11 cellular contexts compared by ENCODE assay signal in the genomic region with DNA sequence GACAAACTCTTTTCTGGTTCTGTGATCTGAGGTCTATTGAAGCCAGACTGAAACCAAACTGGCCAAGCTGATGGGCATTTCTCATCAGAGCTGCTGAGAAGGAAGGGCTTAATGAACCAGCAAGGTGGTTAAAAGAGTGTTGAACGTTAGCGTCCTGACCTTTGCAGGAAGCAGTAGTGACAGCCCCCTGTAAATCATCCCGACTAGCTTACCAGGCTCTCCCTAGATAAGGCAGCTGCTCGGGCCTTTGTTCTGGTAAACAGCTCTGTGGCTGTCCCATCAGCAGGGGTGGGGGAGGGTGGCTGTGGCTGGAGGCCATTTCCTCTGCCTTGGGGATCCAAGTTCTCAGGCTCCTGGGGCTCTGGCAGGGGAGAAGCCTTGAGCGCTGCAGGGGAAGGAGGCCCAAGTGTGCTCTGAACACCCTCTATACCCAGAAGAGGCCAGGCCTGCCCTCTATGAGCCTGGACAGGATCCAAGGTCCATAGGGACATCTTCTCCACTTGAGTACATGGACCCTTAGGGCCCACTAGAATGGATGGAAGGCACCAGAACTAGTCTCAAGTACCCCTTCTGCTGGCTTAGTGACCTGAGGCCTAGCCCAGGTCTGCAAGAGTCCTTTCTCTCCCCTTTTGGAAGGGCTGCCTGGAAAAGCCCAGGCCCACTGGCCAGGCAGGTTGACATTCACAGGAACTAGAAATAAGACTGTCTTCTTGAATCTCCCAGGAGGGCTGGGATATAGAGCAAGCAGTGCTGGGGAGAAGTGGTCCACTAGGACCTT.
A peak's percentile ranks its signal among the peaks of the same experiment; 100 is the strongest.
DNase-seq lines count a peak whose midpoint lies in the region; ATAC-seq and TF ChIP-seq lines count a peak whose summit lies in the region.
"Had no signal": no experiment of that assay in that cellular context is flagged by ENCODE, and none has a peak within 500 bp of the region (broad histone marks: within the 10 kb centered on the region; RNA-seq: fewer than 3 reads in every experiment).

No MANE protein-coding gene starts in this region.

- DNase-seq in WTC11 (ENCODE audit: low spot score) (no peak), lung microvascular endothelial cell (ENCODE audit: low read depth in 2 of 2) (peak; percentile 84 to 92), midbrain (lab: John Stamatoyannopoulos, UW) (no peak), NCI-H510A treated with DMSO at 0.1 percent for 48 hours (lab: John Stamatoyannopoulos, UW) (no peak), HK-2 (ENCODE audit: unreplicated experiment) (no peak), EL (no peak)
- DNase-seq: stimulated activated CD4-positive, alpha-beta T cell treated with anti-CD3 and anti-CD28 coated beads, Interleukin-2, amount 100 ng/mL, for 48 hours had no signal

- H3K4me2 ChIP-seq in BLaER1: peak overlapping the region; percentile 70

- H3K36me3 ChIP-seq in BLaER1: no peaks in the 10 kb centered on the region
- no peaks in the 10 kb centered on the region for H3K36me3 ChIP-seq in HUES6 (ENCODE audit: control insufficient read depth, insufficient read depth, low read length)
- H3K36me3 ChIP-seq: tibial artery had no signal

- H3K4me3 Mint-ChIP-seq in WTC11: no peak overlapping the region

- POLR2A ChIA-PET in WTC11 (lab: Charles Lee): no interaction called here

- H3K27me3 ChIP-seq in BLaER1: no peaks in the 10 kb centered on the region
- peaks cover 17% of the 10 kb centered on the region for H3K27me3 ChIP-seq in HUES6 (ENCODE audit: control insufficient read depth, insufficient read depth, low read length)
- H3K27me3 ChIP-seq: body of pancreas had no signal

- peaks cover 10% of the 10 kb centered on the region for H3K9me3 Mint-ChIP-seq in WTC11

- CTCF ChIA-PET in WTC11 (lab: Charles Lee): interaction anchor here (1.2 to 3.6 kb wide), 7 partner anchors 11 to 188 kb away, joined by 3 to 24 read pairs (median 7); no protein-coding TSS in a partner anchor

- peaks cover 15% of the 10 kb centered on the region for H3K36me3 Mint-ChIP-seq in WTC11

- peak; percentile 69 for ATAC-seq in WTC11
- ATAC-seq: body of pancreas had no signal

- no peak for TF ChIP-seq CTCF in WTC11 (IDR thresholded peaks at IDR 0.05)

- H3K4me1 Mint-ChIP-seq in WTC11: peaks cover 40% of the 10 kb centered on the region

- peak overlapping the region; percentile 23; the same call in 1 of the 2 replicates for H3K27ac Mint-ChIP-seq in WTC11

- H4K20me1 ChIP-seq in BLaER1: no peaks in the 10 kb centered on the region

- H3K4me3 ChIP-seq in BLaER1 (no peak overlapping the region), HUES6 (ENCODE audit: low read depth, low read length) (no peak overlapping the region)
- H3K4me3 ChIP-seq: body of pancreas, tibial artery had no signal

- peaks cover 15% of the 10 kb centered on the region for H3K27me3 Mint-ChIP-seq in WTC11 (ENCODE audit: low read depth)

- H3K4me1 ChIP-seq in BLaER1 (peaks cover 39% of the 10 kb centered on the region), HUES6 (ENCODE audit: control insufficient read depth, insufficient read depth, low read length) (peaks cover 45% of the 10 kb centered on the region)
- H3K4me1 ChIP-seq: body of pancreas had no signal

- no peak overlapping the region for H3K9ac ChIP-seq in BLaER1
- peak overlapping the region; percentile 21 for H3K9ac ChIP-seq in HUES6 (ENCODE audit: low read length)

- peaks cover 7% of the 10 kb centered on the region; the same call in 1 of the 2 replicates for H3K9me3 ChIP-seq in BLaER1
- H3K9me3 ChIP-seq in HUES6 (ENCODE audit: control insufficient read depth, insufficient read depth, low read depth, low read length): no peaks in the 10 kb centered on the region
- H3K9me3 ChIP-seq: body of pancreas, tibial artery had no signal

- H3K27ac ChIP-seq in BLaER1 (peak overlapping the region; percentile 65), HUES6 (ENCODE audit: low read depth, low read length) (peak overlapping the region; percentile 59; the same call in 1 of the 2 replicates)
- H3K27ac ChIP-seq: body of pancreas, tibial artery had no signal

TF ChIP-seq in WTC11, 78 proteins besides CTCF, POLR2A, EP300 and RAD21 (continues in another document):
- TF ChIP-seq, protein P1, sequence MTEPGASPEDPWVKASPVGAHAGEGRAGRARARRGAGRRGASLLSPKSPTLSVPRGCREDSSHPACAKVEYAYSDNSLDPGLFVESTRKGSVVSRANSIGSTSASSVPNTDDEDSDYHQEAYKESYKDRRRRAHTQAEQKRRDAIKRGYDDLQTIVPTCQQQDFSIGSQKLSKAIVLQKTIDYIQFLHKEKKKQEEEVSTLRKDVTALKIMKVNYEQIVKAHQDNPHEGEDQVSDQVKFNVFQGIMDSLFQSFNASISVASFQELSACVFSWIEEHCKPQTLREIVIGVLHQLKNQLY (CRISPR knock-in tag; IDR thresholded peaks at IDR 0.05): no peak
- TF ChIP-seq CREB1 (CRISPR knock-in tag; IDR thresholded peaks at IDR 0.05): no peak
- no peak for TF ChIP-seq ZNF219 (CRISPR knock-in tag; IDR thresholded peaks at IDR 0.05; ENCODE audit: borderline replicate concordance)
- TF ChIP-seq TCF7 (CRISPR knock-in tag; IDR thresholded peaks at IDR 0.05; ENCODE audit: low read depth): no peak
- TF ChIP-seq SMAD3 (CRISPR knock-in tag; IDR thresholded peaks at IDR 0.05; ENCODE audit: borderline replicate concordance): no peak
- TF ChIP-seq, protein P2, sequence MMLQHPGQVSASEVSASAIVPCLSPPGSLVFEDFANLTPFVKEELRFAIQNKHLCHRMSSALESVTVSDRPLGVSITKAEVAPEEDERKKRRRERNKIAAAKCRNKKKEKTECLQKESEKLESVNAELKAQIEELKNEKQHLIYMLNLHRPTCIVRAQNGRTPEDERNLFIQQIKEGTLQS (CRISPR knock-in tag; conservative IDR thresholded peaks at IDR 0.05): no peak
- no peak for TF ChIP-seq RORB (CRISPR knock-in tag; IDR thresholded peaks at IDR 0.05)
- TF ChIP-seq, protein P3, sequence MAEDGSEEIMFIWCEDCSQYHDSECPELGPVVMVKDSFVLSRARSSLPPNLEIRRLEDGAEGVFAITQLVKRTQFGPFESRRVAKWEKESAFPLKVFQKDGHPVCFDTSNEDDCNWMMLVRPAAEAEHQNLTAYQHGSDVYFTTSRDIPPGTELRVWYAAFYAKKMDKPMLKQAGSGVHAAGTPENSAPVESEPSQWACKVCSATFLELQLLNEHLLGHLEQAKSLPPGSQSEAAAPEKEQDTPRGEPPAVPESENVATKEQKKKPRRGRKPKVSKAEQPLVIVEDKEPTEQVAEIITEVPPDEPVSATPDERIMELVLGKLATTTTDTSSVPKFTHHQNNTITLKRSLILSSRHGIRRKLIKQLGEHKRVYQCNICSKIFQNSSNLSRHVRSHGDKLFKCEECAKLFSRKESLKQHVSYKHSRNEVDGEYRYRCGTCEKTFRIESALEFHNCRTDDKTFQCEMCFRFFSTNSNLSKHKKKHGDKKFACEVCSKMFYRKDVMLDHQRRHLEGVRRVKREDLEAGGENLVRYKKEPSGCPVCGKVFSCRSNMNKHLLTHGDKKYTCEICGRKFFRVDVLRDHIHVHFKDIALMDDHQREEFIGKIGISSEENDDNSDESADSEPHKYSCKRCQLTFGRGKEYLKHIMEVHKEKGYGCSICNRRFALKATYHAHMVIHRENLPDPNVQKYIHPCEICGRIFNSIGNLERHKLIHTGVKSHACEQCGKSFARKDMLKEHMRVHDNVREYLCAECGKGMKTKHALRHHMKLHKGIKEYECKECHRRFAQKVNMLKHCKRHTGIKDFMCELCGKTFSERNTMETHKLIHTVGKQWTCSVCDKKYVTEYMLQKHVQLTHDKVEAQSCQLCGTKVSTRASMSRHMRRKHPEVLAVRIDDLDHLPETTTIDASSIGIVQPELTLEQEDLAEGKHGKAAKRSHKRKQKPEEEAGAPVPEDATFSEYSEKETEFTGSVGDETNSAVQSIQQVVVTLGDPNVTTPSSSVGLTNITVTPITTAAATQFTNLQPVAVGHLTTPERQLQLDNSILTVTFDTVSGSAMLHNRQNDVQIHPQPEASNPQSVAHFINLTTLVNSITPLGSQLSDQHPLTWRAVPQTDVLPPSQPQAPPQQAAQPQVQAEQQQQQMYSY (CRISPR knock-in tag; IDR thresholded peaks at IDR 0.05): no peak
- TF ChIP-seq ZNF416 (CRISPR knock-in tag; IDR thresholded peaks at IDR 0.05): no peak
- TF ChIP-seq, protein P4, sequence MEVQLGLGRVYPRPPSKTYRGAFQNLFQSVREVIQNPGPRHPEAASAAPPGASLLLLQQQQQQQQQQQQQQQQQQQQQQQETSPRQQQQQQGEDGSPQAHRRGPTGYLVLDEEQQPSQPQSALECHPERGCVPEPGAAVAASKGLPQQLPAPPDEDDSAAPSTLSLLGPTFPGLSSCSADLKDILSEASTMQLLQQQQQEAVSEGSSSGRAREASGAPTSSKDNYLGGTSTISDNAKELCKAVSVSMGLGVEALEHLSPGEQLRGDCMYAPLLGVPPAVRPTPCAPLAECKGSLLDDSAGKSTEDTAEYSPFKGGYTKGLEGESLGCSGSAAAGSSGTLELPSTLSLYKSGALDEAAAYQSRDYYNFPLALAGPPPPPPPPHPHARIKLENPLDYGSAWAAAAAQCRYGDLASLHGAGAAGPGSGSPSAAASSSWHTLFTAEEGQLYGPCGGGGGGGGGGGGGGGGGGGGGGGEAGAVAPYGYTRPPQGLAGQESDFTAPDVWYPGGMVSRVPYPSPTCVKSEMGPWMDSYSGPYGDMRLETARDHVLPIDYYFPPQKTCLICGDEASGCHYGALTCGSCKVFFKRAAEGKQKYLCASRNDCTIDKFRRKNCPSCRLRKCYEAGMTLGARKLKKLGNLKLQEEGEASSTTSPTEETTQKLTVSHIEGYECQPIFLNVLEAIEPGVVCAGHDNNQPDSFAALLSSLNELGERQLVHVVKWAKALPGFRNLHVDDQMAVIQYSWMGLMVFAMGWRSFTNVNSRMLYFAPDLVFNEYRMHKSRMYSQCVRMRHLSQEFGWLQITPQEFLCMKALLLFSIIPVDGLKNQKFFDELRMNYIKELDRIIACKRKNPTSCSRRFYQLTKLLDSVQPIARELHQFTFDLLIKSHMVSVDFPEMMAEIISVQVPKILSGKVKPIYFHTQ (CRISPR knock-in tag; IDR thresholded peaks at IDR 0.05): no peak
- TF ChIP-seq NFATC4 (CRISPR knock-in tag; IDR thresholded peaks at IDR 0.05): no peak
- 0 out of 2 replicates have a peak, but pooled peaks have one; percentile 30 for TF ChIP-seq FOXK1 (CRISPR knock-in tag; IDR thresholded peaks at IDR 0.05)

Comparison
In these comparisons a context has a peak if more than half of its experiments do, and no peak if none do; other contexts are left out.
1. DNase-seq: peak in lung microvascular endothelial cell (2 of 2); none in WTC11 (single experiment), midbrain (single experiment), NCI-H510A treated with DMSO at 0.1 percent for 48 hours (single experiment), HK-2 (single experiment) and EL (single experiment).